17 cellular contexts compared by ENCODE assay signal in the genomic region with DNA sequence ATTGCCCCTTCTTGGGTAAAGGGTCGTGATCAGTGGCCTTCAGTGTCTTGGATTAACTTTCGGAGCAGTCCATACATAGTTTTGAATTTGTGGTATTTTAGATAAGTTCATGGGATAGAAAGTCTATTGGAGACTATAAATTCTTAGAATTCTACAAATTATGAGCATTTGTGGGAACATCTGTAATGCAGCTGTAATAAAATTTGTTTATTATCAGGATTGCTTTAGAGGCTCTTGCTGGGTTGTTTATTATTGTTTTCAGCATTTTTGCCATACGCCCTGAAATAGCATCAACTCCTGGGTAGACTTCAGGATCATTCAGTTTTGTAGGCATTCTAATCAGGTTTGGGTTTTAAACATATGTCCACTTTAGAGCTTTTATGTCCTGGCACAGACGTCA. TPM values are rescaled to one million over a fixed set of nuclear protein-coding genes. Genes with fewer than 3 reads are reported as not detected.
DNase-seq lines count a peak whose midpoint lies in the region; ATAC-seq, FAIRE-seq and TF ChIP-seq lines count a peak whose summit lies in the region.
"Had no signal": no experiment of that assay in that cellular context is flagged by ENCODE, and none has a peak within 500 bp of the region (broad histone marks: within the 10 kb centered on the region; RNA-seq: fewer than 3 reads in every experiment).

No MANE protein-coding gene starts in this region.

- TF ChIP-seq EP300 in suprapubic skin (IDR thresholded peaks at IDR 0.05): no peak

- CTCF ChIA-PET in HEK293T (lab: Yijun Ruan, JAX): no interaction called here

- H3K79me2 ChIP-seq in astrocyte (ENCODE audit: insufficient read depth, low read length): peaks cover 96% of the 10 kb centered on the region

- H3K4me3 Mint-ChIP-seq in astrocyte (ENCODE audit: unreplicated experiment) (peak overlapping the region; percentile 1), mesothelial cell of epicardium (no peak overlapping the region)
- H3K4me3 Mint-ChIP-seq: activated CD4-positive, alpha-beta T cell treated with anti-CD3 and anti-CD28 coated beads for 36 hours; activated naive CD8-positive, alpha-beta T cell treated with anti-CD3 and anti-CD28 coated beads, Interleukin-2, amount 10 ng/mL, durations not matched to agents 7 days and 5 days; CD8-positive, alpha-beta T cell had no signal

- H3K27me3 ChIP-seq in astrocyte (ENCODE audit: insufficient read depth, low read length) (no peaks in the 10 kb centered on the region), suprapubic skin (no peaks in the 10 kb centered on the region)
- H3K27me3 ChIP-seq: colonic mucosa had no signal

- peak overlapping the region; percentile 77 for H3K4me2 ChIP-seq in astrocyte (ENCODE audit: low read length)

- DNase-seq in HFF-Myc (ENCODE audit: extremely low read depth, low read depth): peak; percentile 63
- no peak for DNase-seq in astrocyte (ENCODE audit: low read depth)
- DNase-seq in mesothelial cell of epicardium (ENCODE audit: low spot score in 2 of 2, unreplicated experiment in 2 of 2): no peak
- DNase-seq in suprapubic skin (ENCODE audit: low spot score in 2 of 2): no peak
- no peak for DNase-seq in effector CD8-positive, alpha-beta T cell (lab: John Stamatoyannopoulos, UW)
- no peak for DNase-seq in HEK293T (ENCODE audit: extremely low spot score)
- DNase-seq: activated CD4-positive, alpha-beta T cell treated with anti-CD3 and anti-CD28 coated beads for 36 hours; activated naive CD8-positive, alpha-beta T cell treated with anti-CD3 and anti-CD28 coated beads, Interleukin-2, amount 10 ng/mL, durations not matched to agents 7 days and 5 days; activated T-cell treated with anti-CD3 and anti-CD28 coated beads for 4 hours; CD8-positive, alpha-beta T cell; colonic mucosa; NCI-H82; RPMI8226; stimulated activated CD4-positive, alpha-beta T cell treated with anti-CD3 and anti-CD28 coated beads, Interleukin-12 subunit alpha, Interleukin-12 subunit beta, amount 100 ng/mL, for 4 hours had no signal

- no peaks in the 10 kb centered on the region for H3K9me3 ChIP-seq in astrocyte (ENCODE audit: insufficient read depth, low read depth, low read length)
- no peaks in the 10 kb centered on the region for H3K9me3 ChIP-seq in suprapubic skin
- H3K9me3 ChIP-seq: colonic mucosa had no signal

- H3K4me1 ChIP-seq in astrocyte (ENCODE audit: insufficient read depth, low read length): peaks cover 52% of the 10 kb centered on the region
- peaks cover 43% of the 10 kb centered on the region for H3K4me1 ChIP-seq in suprapubic skin
- H3K4me1 ChIP-seq: colonic mucosa had no signal

- H3K4me1 Mint-ChIP-seq in astrocyte (ENCODE audit: low read depth, unreplicated experiment): peaks cover 59% of the 10 kb centered on the region
- H3K4me1 Mint-ChIP-seq in mesothelial cell of epicardium: peaks cover 63% of the 10 kb centered on the region
- H3K4me1 Mint-ChIP-seq: activated naive CD8-positive, alpha-beta T cell treated with anti-CD3 and anti-CD28 coated beads, Interleukin-2, amount 10 ng/mL, durations not matched to agents 7 days and 5 days had no signal

- H3K36me3 ChIP-seq in astrocyte (ENCODE audit: insufficient read depth, low read length) (peaks cover 3% of the 10 kb centered on the region), suprapubic skin (no peaks in the 10 kb centered on the region)
- H3K36me3 ChIP-seq: colonic mucosa had no signal

- H3K4me3 ChIP-seq in HFF-Myc (replicated peaks; ENCODE audit: low read depth, low read length) (no peak overlapping the region), astrocyte (ENCODE audit: insufficient read depth, low read depth, low read length) (peak overlapping the region; percentile 14), suprapubic skin (no peak overlapping the region)
- H3K4me3 ChIP-seq: colonic mucosa, lung had no signal

- H3K9me3 Mint-ChIP-seq in astrocyte (ENCODE audit: unreplicated experiment) (no peaks in the 10 kb centered on the region), mesothelial cell of epicardium (no peaks in the 10 kb centered on the region)
- H3K9me3 Mint-ChIP-seq: activated naive CD8-positive, alpha-beta T cell treated with anti-CD3 and anti-CD28 coated beads, Interleukin-2, amount 10 ng/mL, durations not matched to agents 7 days and 5 days; CD8-positive, alpha-beta T cell had no signal

- peaks cover 17% of the 10 kb centered on the region for H4K20me1 ChIP-seq in astrocyte (ENCODE audit: insufficient read depth, low read length)

- H3K27ac Mint-ChIP-seq in astrocyte (ENCODE audit: unreplicated experiment) (peak overlapping the region; percentile 99), mesothelial cell of epicardium (peak overlapping the region; percentile 89)
- H3K27ac Mint-ChIP-seq: activated CD4-positive, alpha-beta T cell treated with anti-CD3 and anti-CD28 coated beads for 36 hours; activated naive CD8-positive, alpha-beta T cell treated with anti-CD3 and anti-CD28 coated beads, Interleukin-2, amount 10 ng/mL, durations not matched to agents 7 days and 5 days; CD8-positive, alpha-beta T cell had no signal

- TF ChIP-seq CTCF in HFF-Myc (IDR thresholded peaks at IDR 0.05; ENCODE audit: low read depth, low read length, missing control alignments): no peak
- TF ChIP-seq CTCF in astrocyte (IDR thresholded peaks at IDR 0.05; ENCODE audit: insufficient read depth, low read depth, low read length): no peak
- TF ChIP-seq CTCF in mesothelial cell of epicardium (IDR thresholded peaks at IDR 0.05; ENCODE audit: unreplicated experiment): no peak
- TF ChIP-seq CTCF in suprapubic skin (IDR thresholded peaks at IDR 0.05): no peak

- H3K27ac ChIP-seq in astrocyte (ENCODE audit: low read depth, low read length) (peak overlapping the region; percentile 93), suprapubic skin (peak overlapping the region; percentile 8)
- H3K27ac ChIP-seq: colonic mucosa had no signal

- H3K9ac ChIP-seq in astrocyte (ENCODE audit: low read length): peak overlapping the region; percentile 77

- TF ChIP-seq POLR2A in suprapubic skin (IDR thresholded peaks at IDR 0.05): no peak

- no peaks in the 10 kb centered on the region for H3K27me3 Mint-ChIP-seq in astrocyte (ENCODE audit: low read depth, unreplicated experiment)
- no peaks in the 10 kb centered on the region for H3K27me3 Mint-ChIP-seq in mesothelial cell of epicardium (ENCODE audit: low read depth)

- FAIRE-seq in astrocyte (lab: Jason Lieb, UNC): no peak

- H3K36me3 Mint-ChIP-seq in astrocyte (ENCODE audit: low read depth, unreplicated experiment) (peaks cover 2% of the 10 kb centered on the region), mesothelial cell of epicardium (peaks cover 4% of the 10 kb centered on the region)
- H3K36me3 Mint-ChIP-seq: activated naive CD8-positive, alpha-beta T cell treated with anti-CD3 and anti-CD28 coated beads, Interleukin-2, amount 10 ng/mL, durations not matched to agents 7 days and 5 days; CD8-positive, alpha-beta T cell had no signal

- POLR2A ChIA-PET in HEK293T (lab: Yijun Ruan, JAX): interaction anchor here (1.1 kb wide), 1 partner anchor 196 kb away, joined by 3 read pairs; no protein-coding TSS in a partner anchor

- no peak for ATAC-seq in HG02973 (IDR thresholded peaks at IDR 0.05; ENCODE audit: unreplicated experiment)
- ATAC-seq: activated CD4-positive, alpha-beta T cell treated with anti-CD3 and anti-CD28 coated beads for 36 hours; CD8-positive, alpha-beta T cell had no signal

- WGBS in suprapubic skin: 70% methylated on average over 4 of the region's 4 CpGs

- H2AFZ ChIP-seq in astrocyte (ENCODE audit: low read depth, low read length): no peak overlapping the region

TF ChIP-seq in HEK293T, 16 proteins besides CTCF, POLR2A, EP300 and RAD21:
- TF ChIP-seq FOXM1 (IDR thresholded peaks at IDR 0.05; ENCODE audit: borderline replicate concordance) (no peak), ELF4 (IDR thresholded peaks at IDR 0.05) (no peak), BHLHE40 (IDR thresholded peaks at IDR 0.05; ENCODE audit: borderline replicate concordance) (no peak), FOXA1 (IDR thresholded peaks at IDR 0.05) (no peak), CTBP1 (IDR thresholded peaks at IDR 0.05; ENCODE audit: borderline replicate concordance) (no peak), TARDBP (IDR thresholded peaks at IDR 0.05) (no peak), FOXK2 (IDR thresholded peaks at IDR 0.05) (no peak), NFRKB (IDR thresholded peaks at IDR 0.05) (no peak), ARNT (IDR thresholded peaks at IDR 0.05) (no peak), LEF1 (IDR thresholded peaks at IDR 0.05; ENCODE audit: borderline replicate concordance) (no peak), ZNF384 (IDR thresholded peaks at IDR 0.05) (no peak), SUZ12 (IDR thresholded peaks at IDR 0.05) (no peak), L3MBTL2 (conservative IDR thresholded peaks at IDR 0.05) (no peak), SP1 (IDR thresholded peaks at IDR 0.05) (no peak), HDGF (IDR thresholded peaks at IDR 0.05; ENCODE audit: borderline replicate concordance) (no peak)
- TF ChIP-seq, protein P1, sequence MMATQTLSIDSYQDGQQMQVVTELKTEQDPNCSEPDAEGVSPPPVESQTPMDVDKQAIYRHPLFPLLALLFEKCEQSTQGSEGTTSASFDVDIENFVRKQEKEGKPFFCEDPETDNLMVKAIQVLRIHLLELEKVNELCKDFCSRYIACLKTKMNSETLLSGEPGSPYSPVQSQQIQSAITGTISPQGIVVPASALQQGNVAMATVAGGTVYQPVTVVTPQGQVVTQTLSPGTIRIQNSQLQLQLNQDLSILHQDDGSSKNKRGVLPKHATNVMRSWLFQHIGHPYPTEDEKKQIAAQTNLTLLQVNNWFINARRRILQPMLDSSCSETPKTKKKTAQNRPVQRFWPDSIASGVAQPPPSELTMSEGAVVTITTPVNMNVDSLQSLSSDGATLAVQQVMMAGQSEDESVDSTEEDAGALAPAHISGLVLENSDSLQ (IDR thresholded peaks at IDR 0.05): no peak

RNA-seq across cellular contexts. Expression of a gene that starts 16.1 kb away (rescaled TPM):
- 270 and 284 TPM in 2 replicates for total RNA-seq in astrocyte
- total RNA-seq in mesothelial cell of epicardium: 164 to 170 TPM (median 168 TPM) in 3 replicates
- 100 to 1,000 TPM in 1 of 4 donors, 10 to 100 TPM in 3; 58.3 to 124 (median 77.6) TPM for total RNA-seq in suprapubic skin
- total RNA-seq: T-helper 2 cell treated with Interferon-gamma antibody and Interleukin-4, amounts not matched to agents 100 ng/mL and 5 ng/mL, for 36 hours had no signal
